ENCODE assay signal across 12 cellular contexts in genomic region chr1:229874150-229874549, GRCh38.
"Had no signal": no experiment of that assay in that cellular context is flagged by ENCODE, and none has a peak within 500 bp of the region (broad histone marks: within the 10 kb centered on the region; RNA-seq: fewer than 3 reads in every experiment).

No MANE protein-coding gene starts in this region.

- DNase-seq: activated CD4-positive, alpha-beta memory T cell treated with anti-CD3 and anti-CD28 coated beads, Interleukin-2, amount 10 ng/mL, durations not matched to agents 7 days and 5 days; activated gamma-delta T cell treated with Interleukin-2 at 50 U/mL for 16 hours; activated naive CD8-positive, alpha-beta T cell treated with anti-CD3 and anti-CD28 coated beads for 36 hours; anterior cingulate cortex; colonic mucosa; gastrocnemius medialis; kidney; left ventricle myocardium superior; ovary; stimulated activated CD4-positive, alpha-beta T cell treated with anti-CD3 and anti-CD28 coated beads, Interleukin-2, amount 100 ng/mL, for 48 hours; T-helper 9 cell; testis had no signal
